ENCODE assay signal across 19 cellular contexts in genomic region chr7:138665249-138665648, GRCh38. TPM values are rescaled to one million over a fixed set of nuclear protein-coding genes. Genes with fewer than 3 reads are reported as not detected.
DNase-seq lines count a peak whose midpoint lies in the region; ATAC-seq, FAIRE-seq and TF ChIP-seq lines count a peak whose summit lies in the region.
"Had no signal": no experiment of that assay in that cellular context is flagged by ENCODE, and none has a peak within 500 bp of the region (broad histone marks: within the 10 kb centered on the region; RNA-seq: fewer than 3 reads in every experiment).

No MANE protein-coding gene starts in this region.

- H3K4me1 ChIP-seq in naive thymus-derived CD4-positive, alpha-beta T cell (ENCODE audit: control insufficient read depth in 2 of 2, insufficient read depth in 2 of 2, low read length in 2 of 2) = no peaks in the 10 kb centered on the region
- H3K4me1 ChIP-seq: upper lobe of right lung had no signal

- no peaks in the 10 kb centered on the region for H3K36me3 ChIP-seq in bronchial epithelial cell (ENCODE audit: control insufficient read depth, insufficient read depth, low read length)
- no peaks in the 10 kb centered on the region for H3K36me3 ChIP-seq in naive thymus-derived CD4-positive, alpha-beta T cell (ENCODE audit: control insufficient read depth in 2 of 3, insufficient read depth in 3 of 3, low read length in 3 of 3)
- H3K36me3 ChIP-seq: BE2C, brain microvascular endothelial cell, upper lobe of right lung had no signal

- no peaks in the 10 kb centered on the region for H3K27me3 Mint-ChIP-seq in Calu3 (ENCODE audit: unreplicated experiment)
- peaks cover 4 to 46% (median 26%) of the 10 kb centered on the region in 5 donors for H3K27me3 Mint-ChIP-seq in naive thymus-derived CD4-positive, alpha-beta T cell

- peaks cover 3% of the 10 kb centered on the region for H3K9me3 Mint-ChIP-seq in Calu3 (ENCODE audit: low read depth, unreplicated experiment)
- H3K9me3 Mint-ChIP-seq in naive thymus-derived CD4-positive, alpha-beta T cell = peaks cover 0 to 2% (median 0%) of the 10 kb centered on the region in 11 donors
- H3K9me3 Mint-ChIP-seq: HFFc6 had no signal

- DNase-seq in Calu3 (no peak), HEK293T (ENCODE audit: extremely low spot score) (no peak), bronchial epithelial cell (ENCODE audit: low read depth) (peak; percentile 20), NCI-H2227 treated with DMSO at 0.1 percent for 48 hours (lab: John Stamatoyannopoulos, UW) (no peak), omental fat pad (ENCODE audit: low spot score) (no peak)
- DNase-seq in naive thymus-derived CD4-positive, alpha-beta T cell = no peak
- DNase-seq: BE2C, brain microvascular endothelial cell, foreskin fibroblast, HFFc6, immature natural killer cell, NCI-H1694 treated with DMSO at 0.1 percent for 48 hours, NCI-H524 treated with DMSO at 0.1 percent for 48 hours, upper lobe of right lung had no signal

- no peak for FAIRE-seq in bronchial epithelial cell (lab: Jason Lieb, UNC)

- H3K4me3 Mint-ChIP-seq in Calu3 (ENCODE audit: low read depth, unreplicated experiment) = peak overlapping the region; percentile 86
- peak overlapping the region; percentile 40 to 89 (median 68) for H3K4me3 Mint-ChIP-seq in naive thymus-derived CD4-positive, alpha-beta T cell
- H3K4me3 Mint-ChIP-seq: HFFc6, immature natural killer cell had no signal

- no peak overlapping the region for H3K27ac ChIP-seq in naive thymus-derived CD4-positive, alpha-beta T cell (ENCODE audit: low read depth, low read length)
- H3K27ac ChIP-seq: brain microvascular endothelial cell, upper lobe of right lung had no signal

- intact Hi-C loops in Calu3 (cut with micrococcal nuclease; ENCODE audit: unreplicated experiment) = loop anchor here (10.0 kb wide), 2 partner anchors 100 to 200 kb away; no protein-coding TSS in a partner anchor
- intact Hi-C loops in naive thymus-derived CD4-positive, alpha-beta T cell (cut with micrococcal nuclease) = no loop called here

- CTCF ChIA-PET in Calu3 (lab: Charles Lee) (interaction anchor here (0.9 to 1.2 kb wide), 2 partner anchors 18 to 87 kb away, joined by 3 read pairs; no protein-coding TSS in a partner anchor), HEK293T (lab: Yijun Ruan, JAX) (no interaction called here)
- CTCF ChIA-PET in naive thymus-derived CD4-positive, alpha-beta T cell (lab: Charles Lee) = no interaction called here

- TF ChIP-seq CTCF in Calu3 (IDR thresholded peaks at IDR 0.05; ENCODE audit: unreplicated experiment) = no peak
- no peak for TF ChIP-seq CTCF in bronchial epithelial cell (IDR thresholded peaks at IDR 0.05; ENCODE audit: insufficient read depth, low read length, severe bottlenecking)
- no peak for TF ChIP-seq CTCF in omental fat pad (IDR thresholded peaks at IDR 0.05)

- ATAC-seq in naive thymus-derived CD4-positive, alpha-beta T cell = no peak
- no peak for ATAC-seq in GM19455 (IDR thresholded peaks at IDR 0.05; ENCODE audit: unreplicated experiment)
- no peak for ATAC-seq in GM19463 (IDR thresholded peaks at IDR 0.05; ENCODE audit: unreplicated experiment)
- ATAC-seq in omental fat pad (ENCODE audit: low FRiP score) = no peak

- no peak overlapping the region for H3K27ac Mint-ChIP-seq in Calu3 (ENCODE audit: unreplicated experiment)
- no peak overlapping the region for H3K27ac Mint-ChIP-seq in naive thymus-derived CD4-positive, alpha-beta T cell
- H3K27ac Mint-ChIP-seq: HFFc6, immature natural killer cell had no signal

- no peaks in the 10 kb centered on the region for H3K27me3 ChIP-seq in bronchial epithelial cell (ENCODE audit: control insufficient read depth, insufficient read depth, low read length)
- no peaks in the 10 kb centered on the region for H3K27me3 ChIP-seq in naive thymus-derived CD4-positive, alpha-beta T cell (ENCODE audit: control insufficient read depth in 2 of 2, insufficient read depth in 2 of 2, low read length in 2 of 2)
- H3K27me3 ChIP-seq: BE2C, brain microvascular endothelial cell, upper lobe of right lung had no signal

- H3K4me3 ChIP-seq in bronchial epithelial cell (ENCODE audit: low read depth, low read length) = no peak overlapping the region
- H3K4me3 ChIP-seq in naive thymus-derived CD4-positive, alpha-beta T cell (ENCODE audit: low read length) = no peak overlapping the region

- POLR2A ChIA-PET in HEK293T (lab: Yijun Ruan, JAX) = no interaction called here
- POLR2A ChIA-PET in naive thymus-derived CD4-positive, alpha-beta T cell (lab: Charles Lee) = no interaction called here

- peaks cover 28% of the 10 kb centered on the region for H3K4me1 Mint-ChIP-seq in Calu3 (ENCODE audit: low read depth, unreplicated experiment)
- H3K4me1 Mint-ChIP-seq in naive thymus-derived CD4-positive, alpha-beta T cell = peaks cover 5 to 13% (median 6%) of the 10 kb centered on the region in 7 donors

- no TSS peak for BruUV-seq in Calu3 (replicated peaks; lab: Mats Ljungman, UMichigan)

- H3K36me3 Mint-ChIP-seq in Calu3 (ENCODE audit: insufficient read depth, unreplicated experiment) = peaks cover 19% of the 10 kb centered on the region
- peaks cover 0 to 3% (median 0%) of the 10 kb centered on the region in 5 donors for H3K36me3 Mint-ChIP-seq in naive thymus-derived CD4-positive, alpha-beta T cell
- H3K36me3 Mint-ChIP-seq: immature natural killer cell had no signal

- H3K9me3 ChIP-seq in naive thymus-derived CD4-positive, alpha-beta T cell (ENCODE audit: control insufficient read depth in 2 of 3, low read length in 3 of 3) = no peaks in the 10 kb centered on the region
- H3K9me3 ChIP-seq: BE2C, upper lobe of right lung had no signal

TF ChIP-seq in HEK293T, 16 proteins besides CTCF, POLR2A, EP300 and RAD21:
- TF ChIP-seq HDGF (IDR thresholded peaks at IDR 0.05; ENCODE audit: borderline replicate concordance) (0 out of 2 replicates have a peak, but pooled peaks have one; percentile 51), TARDBP (IDR thresholded peaks at IDR 0.05) (no peak)

RNA-seq across cellular contexts. Expression of gene SVOPL, which starts 35.9 kb away (rescaled TPM):
- total RNA-seq in Calu3 (2022) = 0.78 and 1.5 TPM in 2 replicates
- total RNA-seq in bronchial epithelial cell = under 0.01 and 0.38 TPM in 2 replicates
- under 1 TPM in 1 of 5 experiments, not detected in 4; 0.74 TPM for total RNA-seq in naive thymus-derived CD4-positive, alpha-beta T cell
- polyA plus RNA-seq in naive thymus-derived CD4-positive, alpha-beta T cell = under 1 TPM; 0.47 to 0.64 TPM
- total RNA-seq in omental fat pad = not detected
- total RNA-seq: HFFc6, LHCN-M2, pulmonary artery endothelial cell, RPMI7951 had no signal
